Comparison of ENCODE assay signal across 8 cellular contexts in genomic region chrX:40154229-40154852, GRCh38. TPM values are rescaled to one million over a fixed set of nuclear protein-coding genes. Genes with fewer than 3 reads are reported as not detected.
DNase-seq lines count a peak whose midpoint lies in the region; ATAC-seq and TF ChIP-seq lines count a peak whose summit lies in the region.

No MANE protein-coding gene starts in this region.

- H3K27me3 ChIP-seq in HAP-1 (ENCODE audit: low read depth): no peaks in the 10 kb centered on the region
- peaks cover 0 to 100% (median 76%) of the 10 kb centered on the region in 45 donors for H3K27me3 ChIP-seq in dorsolateral prefrontal cortex

- peaks cover 51% of the 10 kb centered on the region for H3K4me1 ChIP-seq in HAP-1

- H3K4me3 ChIP-seq in AG10803 (ENCODE audit: low read length) (peak overlapping the region; percentile 39), HAP-1 (peak overlapping the region; percentile 45), dorsolateral prefrontal cortex (peak overlapping the region; percentile 20 to 70 (median 54))

- no peaks in the 10 kb centered on the region for H3K36me3 ChIP-seq in HAP-1 (replicated peaks)

- in situ Hi-C loops in HAP-1 (cut with MboI; ENCODE audit: low sequenced_read_pairs): no loop called here

- no peak for ATAC-seq in HG03108 (IDR thresholded peaks at IDR 0.05; ENCODE audit: unreplicated experiment)
- ATAC-seq in HG02885 (IDR thresholded peaks at IDR 0.05; ENCODE audit: poor library complexity, unreplicated experiment): no peak
- no peak for ATAC-seq in HG02938 (IDR thresholded peaks at IDR 0.05; ENCODE audit: unreplicated experiment)

- no peaks in the 10 kb centered on the region for H3K9me3 ChIP-seq in HAP-1

- peak overlapping the region in 57 of 59 donors; percentile 26 to 88 (median 82) for H3K27ac ChIP-seq in dorsolateral prefrontal cortex

- DNase-seq in AG10803 (ENCODE audit: low read depth) (no peak), HAP-1 (ENCODE audit: low spot score in 2 of 2) (peak; percentile 79), OCI-M1 (lab: John Stamatoyannopoulos, UW) (peak; percentile 55), dorsolateral prefrontal cortex (peak in 3 of 10 donors; percentile 28 to 52 (median 50)), middle frontal gyrus (ENCODE audit: extremely low spot score, low spot score) (peak; percentile 22)

- TF ChIP-seq CTCF in AG10803 (conservative IDR thresholded peaks at IDR 0.05; ENCODE audit: low read length) (no peak), dorsolateral prefrontal cortex (IDR thresholded peaks at IDR 0.05 in 54 of 56, conservative IDR thresholded peaks at IDR 0.05 in 2 of 56; ENCODE audit: low read depth in 1 of 56, partially characterized antibody in 56 of 56) (peak in 3 of 56 donors; percentile 0 to 5 (median 3))

- intact Hi-C loops in dorsolateral prefrontal cortex (cut with DNase I): loop anchor here (2.0 to 10.0 kb wide), 7 partner anchors 20 to 337 kb away; no protein-coding TSS in a partner anchor

RNA-seq across cellular contexts. Expression of gene BCOR, which starts 56.6 kb away (rescaled TPM):
- total RNA-seq in dorsolateral prefrontal cortex: 10 to 100 TPM; 10.5 to 38.3 (median 19.7) TPM
